8 cellular contexts compared by ENCODE assay signal in genomic region chrX:7132335-7133035, GRCh38. TPM values are rescaled to one million over a fixed set of nuclear protein-coding genes. Genes with fewer than 3 reads are reported as not detected.
DNase-seq lines count a peak whose midpoint lies in the region; ATAC-seq and TF ChIP-seq lines count a peak whose summit lies in the region.

No MANE protein-coding gene starts in this region.

- H3K4me3 Mint-ChIP-seq in activated CD4-positive, alpha-beta memory T cell treated with anti-CD3 and anti-CD28 coated beads for 36 hours = no peak overlapping the region

- H3K9me3 ChIP-seq in HAP-1 = no peaks in the 10 kb centered on the region
- H3K9me3 ChIP-seq in MG63 = no peaks in the 10 kb centered on the region
- no peaks in the 10 kb centered on the region for H3K9me3 ChIP-seq in psoas muscle

- in situ Hi-C loops in HAP-1 (cut with MboI; ENCODE audit: low sequenced_read_pairs) = no loop called here

- H3K9me3 Mint-ChIP-seq in activated CD4-positive, alpha-beta memory T cell treated with anti-CD3 and anti-CD28 coated beads for 36 hours = no peaks in the 10 kb centered on the region

- peaks cover 19% of the 10 kb centered on the region for H3K4me1 Mint-ChIP-seq in activated CD4-positive, alpha-beta memory T cell treated with anti-CD3 and anti-CD28 coated beads for 36 hours (ENCODE audit: low read depth)

- peaks cover 2% of the 10 kb centered on the region for H3K36me3 Mint-ChIP-seq in activated CD4-positive, alpha-beta memory T cell treated with anti-CD3 and anti-CD28 coated beads for 36 hours

- no peak overlapping the region for H3K4me3 ChIP-seq in HAP-1
- no peak overlapping the region for H3K4me3 ChIP-seq in MG63
- no peak overlapping the region for H3K4me3 ChIP-seq in psoas muscle

- H3K27me3 ChIP-seq in HAP-1 (ENCODE audit: low read depth) (no peaks in the 10 kb centered on the region), MG63 (no peaks in the 10 kb centered on the region), psoas muscle (ENCODE audit: insufficient read depth in 3 of 3, low read length in 2 of 3) (no peaks in the 10 kb centered on the region)

- whole genome bisulfite sequencing in psoas muscle, 3 donors = 68 to 76% (median 73%) methylated on average over 3 of the region's 3 CpGs

- POLR2A ChIA-PET in activated CD4-positive, alpha-beta memory T cell treated with anti-CD3 and anti-CD28 coated beads for 36 hours (lab: Charles Lee) = no interaction called here

- peak; percentile 16 for DNase-seq in activated gamma-delta T cell treated with Interleukin-2 at 50 U/mL for 16 hours
- no peak for DNase-seq in activated gamma-delta T cell (lab: John Stamatoyannopoulos, UW)
- peak; percentile 86 for DNase-seq in HAP-1 (ENCODE audit: low spot score in 2 of 2)
- peak; percentile 66 for DNase-seq in MG63
- DNase-seq in activated CD4-positive, alpha-beta memory T cell treated with anti-CD3 and anti-CD28 coated beads for 36 hours = peak; percentile 31
- DNase-seq in germinal center (ENCODE audit: low spot score) = peak; percentile 11
- DNase-seq in psoas muscle = no peak
- no peak for DNase-seq in NCI-H2107 (lab: John Stamatoyannopoulos, UW)

- peak overlapping the region; percentile 60 for H3K27ac ChIP-seq in psoas muscle

- H3K27ac Mint-ChIP-seq in activated CD4-positive, alpha-beta memory T cell treated with anti-CD3 and anti-CD28 coated beads for 36 hours = no peak overlapping the region

- ATAC-seq in psoas muscle = peak; percentile 38 to 81 (median 63)

- no peaks in the 10 kb centered on the region for H3K27me3 Mint-ChIP-seq in activated CD4-positive, alpha-beta memory T cell treated with anti-CD3 and anti-CD28 coated beads for 36 hours

- peak; percentile 38 for TF ChIP-seq CTCF in psoas muscle (IDR thresholded peaks at IDR 0.05)

- CTCF ChIA-PET in activated CD4-positive, alpha-beta memory T cell treated with anti-CD3 and anti-CD28 coated beads for 36 hours (lab: Charles Lee) = interaction anchor here (0.9 to 1.3 kb wide), 2 partner anchors 19 to 38 kb away, joined by 3 to 4 read pairs; no protein-coding TSS in a partner anchor

- H3K4me1 ChIP-seq in HAP-1 = peaks cover 12% of the 10 kb centered on the region
- H3K4me1 ChIP-seq in psoas muscle = peaks cover 23% of the 10 kb centered on the region

- intact Hi-C loops in activated CD4-positive, alpha-beta memory T cell treated with anti-CD3 and anti-CD28 coated beads for 36 hours (cut with micrococcal nuclease) = loop anchor here (1.0 kb wide), 1 partner anchor 39 kb away; no protein-coding TSS in a partner anchor
- intact Hi-C loops in psoas muscle (cut with DNase I) = no loop called here

- H3K36me3 ChIP-seq in HAP-1 (replicated peaks) = no peaks in the 10 kb centered on the region
- H3K36me3 ChIP-seq in MG63 = no peaks in the 10 kb centered on the region
- H3K36me3 ChIP-seq in psoas muscle (ENCODE audit: insufficient read depth in 1 of 2, low read depth in 1 of 2) = no peaks in the 10 kb centered on the region

RNA-seq across cellular contexts. Expression of gene STS, which starts 15.0 kb away (rescaled TPM):
- total RNA-seq in MG63 (2014; rRNA removed; shearing (Covaris generic); ENCODE audit: low replicate concordance) = 0.72 and 1.2 TPM in 2 replicates
- under 1 TPM; 0.73 to 0.81 TPM for total RNA-seq in activated CD4-positive, alpha-beta memory T cell treated with anti-CD3 and anti-CD28 coated beads for 36 hours
- total RNA-seq in psoas muscle = 10 to 100 TPM in 3 of 4 donors, 1 to 10 TPM in 1; 4.6 to 14.3 (median 13.4) TPM
- polyA plus RNA-seq in psoas muscle = 1 to 10 TPM; 2.3 to 4.1 (median 3.9) TPM

RNA-seq across cellular contexts. Expression of gene PUDP, which starts 15.5 kb away (rescaled TPM):
- 4.0 and 4.9 TPM in 2 replicates for total RNA-seq in MG63 (2014; rRNA removed; shearing (Covaris generic); ENCODE audit: low replicate concordance)
- 10 to 100 TPM; 16.5 to 17.4 TPM for total RNA-seq in activated CD4-positive, alpha-beta memory T cell treated with anti-CD3 and anti-CD28 coated beads for 36 hours
- total RNA-seq in psoas muscle = 10 to 100 TPM; 21.2 to 34.0 (median 33.3) TPM
- 10 to 100 TPM; 17.2 to 21.4 (median 18.5) TPM for polyA plus RNA-seq in psoas muscle

Comparison
In these comparisons a context has a peak if more than half of its experiments do, and no peak if none do; other contexts are left out.
1. DNase-seq: peak in activated gamma-delta T cell treated with Interleukin-2 at 50 U/mL for 16 hours (single experiment), HAP-1 (2 of 2), MG63 (single experiment), activated CD4-positive, alpha-beta memory T cell treated with anti-CD3 and anti-CD28 coated beads for 36 hours (single experiment) and germinal center (single experiment); none in activated gamma-delta T cell (single experiment), psoas muscle (0 of 2) and NCI-H2107 (single experiment).